8 cellular contexts compared by ENCODE assay signal in the genomic region with DNA sequence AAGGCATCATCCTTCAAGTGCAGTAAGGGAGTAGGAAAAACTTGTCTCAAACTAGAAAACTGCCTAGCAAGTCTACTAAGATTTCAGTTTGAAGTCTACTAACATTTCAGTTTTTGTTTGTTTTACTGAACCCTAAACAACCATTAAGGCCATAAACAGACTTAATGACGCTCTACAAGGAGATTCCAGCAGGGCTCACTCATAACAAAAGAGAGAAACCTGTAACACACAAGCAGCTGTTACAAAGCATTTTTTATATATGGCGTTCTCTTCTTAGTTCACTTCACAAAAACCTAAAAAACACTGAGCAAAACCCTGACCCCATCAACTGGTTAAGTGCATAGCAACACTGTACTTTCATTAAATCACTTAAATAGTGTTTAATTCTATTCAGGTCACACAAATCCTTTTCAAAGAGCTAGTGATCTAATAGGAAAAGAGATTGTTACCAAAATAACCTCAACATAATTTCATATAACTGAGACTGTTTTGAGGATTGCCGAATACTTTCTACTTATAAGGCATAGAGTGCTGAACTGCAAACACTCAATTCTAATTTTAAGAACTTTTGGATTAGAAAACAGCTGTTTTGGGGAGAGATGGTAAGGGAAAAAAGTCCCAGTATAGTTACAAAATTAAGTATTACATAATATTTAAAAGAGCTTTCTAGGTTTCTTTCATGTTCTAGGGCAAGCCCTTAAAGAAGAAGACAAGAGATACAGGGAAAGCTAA. TPM values are rescaled to one million over a fixed set of nuclear protein-coding genes. Genes with fewer than 3 reads are reported as not detected.
DNase-seq lines count a peak whose midpoint lies in the region; ATAC-seq and TF ChIP-seq lines count a peak whose summit lies in the region.

No MANE protein-coding gene starts in this region.

- H3K4me2 ChIP-seq in HCT116 (ENCODE audit: low read length), result peak overlapping the region; percentile 84

- H3K27ac Mint-ChIP-seq in activated naive CD8-positive, alpha-beta T cell treated with anti-CD3 and anti-CD28 coated beads for 36 hours, result peak overlapping the region; percentile 88
- peak overlapping the region in 5 of 6 donors; percentile 85 to 95 (median 92) for H3K27ac Mint-ChIP-seq in immature natural killer cell

- CTCF ChIA-PET in HCT116 (lab: Charles Lee), result interaction anchor here (1.0 kb wide), 1 partner anchor 11 kb away, joined by 3 read pairs; no protein-coding TSS in a partner anchor

- DNase-seq in AG10803 (ENCODE audit: low read depth), result peak; percentile 39
- no peak for DNase-seq in HCT116 (ENCODE audit: low read depth, low spot score)
- no peak for DNase-seq in activated naive CD8-positive, alpha-beta T cell treated with anti-CD3 and anti-CD28 coated beads for 36 hours
- DNase-seq in immature natural killer cell, result no peak
- DNase-seq in stomach, result no peak

- H3K79me2 ChIP-seq in HCT116 (ENCODE audit: insufficient read depth, low read length), result peaks cover 60% of the 10 kb centered on the region

- H3K27me3 ChIP-seq in HCT116 (ENCODE audit: insufficient read depth, low read length) (no peaks in the 10 kb centered on the region), stomach (no peaks in the 10 kb centered on the region)

- WGBS in stomach, 5 donors, result 12 to 23% (median 16%) methylated on average over 3 of the region's 3 CpGs

- H3K27ac ChIP-seq in HCT116 (ENCODE audit: low read depth, low read length), result peak overlapping the region; percentile 99; the same call in 1 of the 2 replicates
- H3K27ac ChIP-seq in stomach, result peak overlapping the region; percentile 93 to 100 (median 99)

- H3K4me1 ChIP-seq in HCT116 (ENCODE audit: control insufficient read depth in 1 of 2, insufficient read depth in 2 of 2, low read length in 2 of 2) (peaks cover 10 to 38% of the 10 kb centered on the region in 2 experiments; a peak in 3 of 4 replicates), stomach (peaks cover 7 to 53% (median 37%) of the 10 kb centered on the region in 4 donors)

- H3K9me3 Mint-ChIP-seq in activated naive CD8-positive, alpha-beta T cell treated with anti-CD3 and anti-CD28 coated beads for 36 hours, result no peaks in the 10 kb centered on the region
- H3K9me3 Mint-ChIP-seq in immature natural killer cell, result no peaks in the 10 kb centered on the region

- H3K36me3 ChIP-seq in HCT116 (ENCODE audit: control insufficient read depth in 1 of 2, insufficient read depth in 2 of 2, low read length in 2 of 2) (no peaks in the 10 kb centered on the region), stomach (no peaks in the 10 kb centered on the region)

- peaks cover 3% of the 10 kb centered on the region for H3K36me3 Mint-ChIP-seq in activated naive CD8-positive, alpha-beta T cell treated with anti-CD3 and anti-CD28 coated beads for 36 hours
- peaks cover 0 to 3% (median 0%) of the 10 kb centered on the region in 3 donors for H3K36me3 Mint-ChIP-seq in immature natural killer cell

- peaks cover 6% of the 10 kb centered on the region; the same call in 1 of the 2 replicates for H4K20me1 ChIP-seq in HCT116 (ENCODE audit: insufficient read depth)

- no TSS peak for BruUV-seq in HCT116 (replicated peaks; lab: Mats Ljungman, UMichigan)

- H3K4me3 Mint-ChIP-seq in activated naive CD8-positive, alpha-beta T cell treated with anti-CD3 and anti-CD28 coated beads for 36 hours, result peak overlapping the region; percentile 86
- peak overlapping the region; percentile 88 to 95 (median 91) for H3K4me3 Mint-ChIP-seq in immature natural killer cell

- intact Hi-C loops in HCT116 (cut with micrococcal nuclease), result no loop called here
- intact Hi-C loops in stomach (cut with DNase I; ENCODE audit: low total_unique reads), result no loop called here

- no peak for TF ChIP-seq RAD21 in HCT116 (IDR thresholded peaks at IDR 0.05; ENCODE audit: low read depth)

- H3K4me3 ChIP-seq in AG10803 (ENCODE audit: low read length), result peak overlapping the region; percentile 68
- H3K4me3 ChIP-seq in HCT116 (replicated peaks in 1 of 2; ENCODE audit: low read depth in 1 of 2, low read length in 2 of 2), result peak overlapping the region; percentile 75 to 80
- H3K4me3 ChIP-seq in stomach, result peak overlapping the region; percentile 79 to 94 (median 85)

- peaks cover 26% of the 10 kb centered on the region for H3K4me1 Mint-ChIP-seq in activated naive CD8-positive, alpha-beta T cell treated with anti-CD3 and anti-CD28 coated beads for 36 hours
- H3K4me1 Mint-ChIP-seq in immature natural killer cell, result peaks cover 17 to 18% of the 10 kb centered on the region in 2 donors

- POLR2A ChIA-PET in HCT116 (lab: Charles Lee), result interaction anchor here (0.9 kb wide), 1 partner anchor 12 kb away, joined by 3 read pairs; no protein-coding TSS in a partner anchor

- ATAC-seq in HCT116 (no peak), GM21360 (IDR thresholded peaks at IDR 0.05; ENCODE audit: unreplicated experiment) (no peak), HG03045 (IDR thresholded peaks at IDR 0.05; ENCODE audit: unreplicated experiment) (no peak), GM18909 (IDR thresholded peaks at IDR 0.05; ENCODE audit: poor library complexity, unreplicated experiment) (no peak)

- H3K9ac ChIP-seq in HCT116 (ENCODE audit: low read length), result peak overlapping the region; percentile 99

- TF ChIP-seq EP300 in stomach (IDR thresholded peaks at IDR 0.05), result no peak

- no peak overlapping the region for H2AFZ ChIP-seq in HCT116 (ENCODE audit: low read depth, low read length, poor library complexity, severe bottlenecking)

- H3K9me2 ChIP-seq in HCT116 (ENCODE audit: insufficient read depth), result no peaks in the 10 kb centered on the region

- no peak for TF ChIP-seq CTCF in AG10803 (conservative IDR thresholded peaks at IDR 0.05; ENCODE audit: low read length)
- TF ChIP-seq CTCF in HCT116 (IDR thresholded peaks at IDR 0.05 in 2 of 3, conservative IDR thresholded peaks at IDR 0.05 in 1 of 3; ENCODE audit: borderline replicate concordance in 1 of 3, insufficient read depth in 1 of 3, low read depth in 2 of 3, low read length in 2 of 3), result no peak
- no peak for TF ChIP-seq CTCF in stomach (IDR thresholded peaks at IDR 0.05)

- TF ChIP-seq POLR2A in HCT116 (IDR thresholded peaks at IDR 0.05; ENCODE audit: borderline replicate concordance, extremely low read depth, insufficient read depth, insufficient read length), result no peak
- no peak for TF ChIP-seq POLR2A in stomach (IDR thresholded peaks at IDR 0.05)

- H3K9me3 ChIP-seq in HCT116 (ENCODE audit: control insufficient read depth in 1 of 2, insufficient read depth in 1 of 2, low read depth in 1 of 2, low read length in 2 of 2) (no peaks in the 10 kb centered on the region), stomach (no peaks in the 10 kb centered on the region)

- RAD21 ChIA-PET in HCT116 (lab: Charles Lee; ENCODE audit: low non-redundant PET in 1 of 2, low total read pairs in 2 of 2, uncharacterized antibody in 2 of 2, unreplicated experiment in 2 of 2), result no interaction called here

- peaks cover 4% of the 10 kb centered on the region for H3K27me3 Mint-ChIP-seq in activated naive CD8-positive, alpha-beta T cell treated with anti-CD3 and anti-CD28 coated beads for 36 hours
- peaks cover 8 to 15% (median 13%) of the 10 kb centered on the region in 3 donors for H3K27me3 Mint-ChIP-seq in immature natural killer cell (ENCODE audit: low read depth in 3 of 3)

TF ChIP-seq in HCT116, 20 proteins besides CTCF, POLR2A, EP300 and RAD21 (continues in another document):
- TF ChIP-seq JUND (IDR thresholded peaks at IDR 0.05) (no peak), SIN3A (IDR thresholded peaks at IDR 0.05; ENCODE audit: low read depth) (no peak), EGR1 (IDR thresholded peaks at IDR 0.05; ENCODE audit: low read depth) (no peak), CEBPB (IDR thresholded peaks at IDR 0.05; ENCODE audit: low read depth) (no peak), ELF1 (IDR thresholded peaks at IDR 0.05; ENCODE audit: borderline replicate concordance, low read depth) (no peak), SRF (IDR thresholded peaks at IDR 0.05; ENCODE audit: low read depth) (no peak), SP1 (IDR thresholded peaks at IDR 0.05; ENCODE audit: low read depth) (no peak), ZNF274 (IDR thresholded peaks at IDR 0.05; ENCODE audit: low read depth, low read length) (no peak), ZFX (IDR thresholded peaks at IDR 0.05) (no peak), POLR2AphosphoS5 (IDR thresholded peaks at IDR 0.05; ENCODE audit: low read depth, low read length) (no peak), EZH2phosphoT487 (IDR thresholded peaks at IDR 0.05; ENCODE audit: borderline replicate concordance) (no peak), ZBTB33 (IDR thresholded peaks at IDR 0.05; ENCODE audit: extremely low read depth, insufficient replicate concordance, low read length) (no peak), EZH2 (IDR thresholded peaks at IDR 0.05) (no peak), ATF3 (IDR thresholded peaks at IDR 0.05) (no peak), CBX3 (IDR thresholded peaks at IDR 0.05; ENCODE audit: low read depth) (no peak)
- TF ChIP-seq, protein P1, sequence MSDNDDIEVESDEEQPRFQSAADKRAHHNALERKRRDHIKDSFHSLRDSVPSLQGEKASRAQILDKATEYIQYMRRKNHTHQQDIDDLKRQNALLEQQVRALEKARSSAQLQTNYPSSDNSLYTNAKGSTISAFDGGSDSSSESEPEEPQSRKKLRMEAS (IDR thresholded peaks at IDR 0.05), result no peak

RNA-seq across cellular contexts. Expression of gene B3GALNT2, which starts 1.5 kb away (rescaled TPM):
- total RNA-seq in HCT116 (2021; ENCODE audit: unreplicated experiment) (36.8 TPM), stomach (100 to 1,000 TPM in 1 of 5 donors, 10 to 100 TPM in 4; 13.0 to 126 (median 17.7) TPM)
- polyA plus RNA-seq in HCT116 (2012), result 17.8 and 18.6 TPM in 2 replicates
- 10 to 100 TPM; 14.6 to 15.7 TPM for total RNA-seq in activated naive CD8-positive, alpha-beta T cell treated with anti-CD3 and anti-CD28 coated beads for 36 hours
- polyA plus RNA-seq in immature natural killer cell (1 to 10 TPM; 4.0 to 5.2 (median 4.9) TPM), stomach (1 to 10 TPM; 2.4 to 6.2 (median 3.8) TPM)
